14 cellular contexts compared by ENCODE assay signal in genomic region chr12:109115404-109115757, GRCh38. TPM values are rescaled to one million over a fixed set of nuclear protein-coding genes. Genes with fewer than 3 reads are reported as not detected.
DNase-seq lines count a peak whose midpoint lies in the region; ATAC-seq, FAIRE-seq and TF ChIP-seq lines count a peak whose summit lies in the region.
"Had no signal": no experiment of that assay in that cellular context is flagged by ENCODE, and none has a peak within 500 bp of the region (broad histone marks: within the 10 kb centered on the region; RNA-seq: fewer than 3 reads in every experiment).

No MANE protein-coding gene starts in this region.

- no peak for TF ChIP-seq CTCF in cardiac muscle cell (IDR thresholded peaks at IDR 0.05; ENCODE audit: low read depth, low read length)
- no peak for TF ChIP-seq CTCF in kidney (IDR thresholded peaks at IDR 0.05; ENCODE audit: borderline replicate concordance, extremely low read depth, insufficient read depth)
- TF ChIP-seq CTCF in vagina (IDR thresholded peaks at IDR 0.05) = no peak

- peaks cover 0 to 2% (median 0%) of the 10 kb centered on the region in 3 donors for H3K27me3 Mint-ChIP-seq in immature natural killer cell (ENCODE audit: low read depth in 3 of 3)
- H3K27me3 Mint-ChIP-seq: CD4-positive, alpha-beta memory T cell; dendritic cell treated with granulocyte-macrophage colony-stimulating factor and Interleukin-4, amounts not matched to agents 40 ng/mL and 50 ng/mL, for 4 days had no signal

- H3K27ac ChIP-seq in cardiac muscle cell (peak overlapping the region; percentile 97), kidney (ENCODE audit: low read depth in 2 of 2, low read length in 2 of 2) (peak overlapping the region; percentile 97 to 98), rectal smooth muscle tissue (ENCODE audit: low read depth, low read length) (peak overlapping the region; percentile 81), vagina (peak overlapping the region; percentile 65)

- H3K27me3 ChIP-seq in cardiac muscle cell (no peaks in the 10 kb centered on the region), rectal smooth muscle tissue (ENCODE audit: control insufficient read depth, insufficient read depth, low read length) (no peaks in the 10 kb centered on the region), vagina (no peaks in the 10 kb centered on the region)

- intact Hi-C loops in left cardiac atrium (cut with DNase I) (loop anchor here (5.0 to 10.0 kb wide), 2 partner anchors 42 to 49 kb away; no protein-coding TSS in a partner anchor), kidney (cut with DNase I) (no loop called here), vagina (cut with DNase I) (no loop called here)

- H3K27ac Mint-ChIP-seq in immature natural killer cell = no peak overlapping the region
- H3K27ac Mint-ChIP-seq: dendritic cell treated with granulocyte-macrophage colony-stimulating factor and Interleukin-4, amounts not matched to agents 40 ng/mL and 50 ng/mL, for 4 days; memory B cell; T-helper 2 cell treated with Interferon-gamma antibody and Interleukin-4, amounts not matched to agents 5 μg/mL and 100 μg/mL, for 36 hours had no signal

- no peaks in the 10 kb centered on the region for H3K9me3 Mint-ChIP-seq in immature natural killer cell
- H3K9me3 Mint-ChIP-seq: CD4-positive, alpha-beta memory T cell; dendritic cell treated with granulocyte-macrophage colony-stimulating factor and Interleukin-4, amounts not matched to agents 40 ng/mL and 50 ng/mL, for 4 days; memory B cell; T-helper 2 cell treated with Interferon-gamma antibody and Interleukin-4, amounts not matched to agents 5 μg/mL and 100 μg/mL, for 36 hours had no signal

- H3K36me3 Mint-ChIP-seq in immature natural killer cell = no peaks in the 10 kb centered on the region
- H3K36me3 Mint-ChIP-seq: memory B cell had no signal

- no peak for TF ChIP-seq POLR2A in vagina (IDR thresholded peaks at IDR 0.05)

- no peak overlapping the region for H3K4me3 Mint-ChIP-seq in immature natural killer cell
- H3K4me3 Mint-ChIP-seq: dendritic cell treated with granulocyte-macrophage colony-stimulating factor and Interleukin-4, amounts not matched to agents 40 ng/mL and 50 ng/mL, for 4 days; memory B cell; T-helper 2 cell treated with Interferon-gamma antibody and Interleukin-4, amounts not matched to agents 5 μg/mL and 100 μg/mL, for 36 hours had no signal

- ATAC-seq in left cardiac atrium (no peak), HG02623 (IDR thresholded peaks at IDR 0.05; ENCODE audit: unreplicated experiment) (no peak), GM18502 (IDR thresholded peaks at IDR 0.05; ENCODE audit: poor library complexity, unreplicated experiment) (no peak)

- H3K4me1 Mint-ChIP-seq in immature natural killer cell = peaks cover 1 to 10% of the 10 kb centered on the region in 2 donors

- no peaks in the 10 kb centered on the region for H3K9me3 ChIP-seq in cardiac muscle cell (ENCODE audit: low read depth)
- no peaks in the 10 kb centered on the region for H3K9me3 ChIP-seq in kidney (ENCODE audit: control insufficient read depth in 1 of 2, low read length in 2 of 2)
- no peaks in the 10 kb centered on the region for H3K9me3 ChIP-seq in vagina

- H3K4me3 ChIP-seq in cardiac muscle cell = peak overlapping the region; percentile 3
- H3K4me3 ChIP-seq in kidney (ENCODE audit: low read length in 2 of 2) = peak overlapping the region; percentile 30 to 60
- H3K4me3 ChIP-seq in rectal smooth muscle tissue (ENCODE audit: low read length) = peak overlapping the region; percentile 22
- no peak overlapping the region for H3K4me3 ChIP-seq in vagina

- H3K9ac ChIP-seq in kidney (ENCODE audit: low read length in 2 of 2) (peak overlapping the region in 1 of 2 donors; percentile 92), rectal smooth muscle tissue (ENCODE audit: low read length) (no peak overlapping the region)

- H3K4me1 ChIP-seq in cardiac muscle cell (ENCODE audit: low read depth) (peaks cover 77% of the 10 kb centered on the region), kidney (ENCODE audit: control insufficient read depth in 1 of 2, insufficient read depth in 1 of 2, low read depth in 1 of 2, low read length in 2 of 2) (peaks cover 43 to 44% of the 10 kb centered on the region in 2 donors), rectal smooth muscle tissue (ENCODE audit: control insufficient read depth, insufficient read depth, low read length) (peaks cover 40% of the 10 kb centered on the region), vagina (peaks cover 58% of the 10 kb centered on the region)

- H3K36me3 ChIP-seq in cardiac muscle cell (no peaks in the 10 kb centered on the region), kidney (ENCODE audit: control insufficient read depth in 1 of 2, insufficient read depth in 2 of 2, low read length in 2 of 2) (no peaks in the 10 kb centered on the region), rectal smooth muscle tissue (ENCODE audit: control insufficient read depth, insufficient read depth, low read length) (no peaks in the 10 kb centered on the region), vagina (no peaks in the 10 kb centered on the region)

- no peak for DNase-seq in cardiac muscle cell (ENCODE audit: low read depth in 1 of 2, low spot score in 1 of 2)
- no peak for DNase-seq in left cardiac atrium
- DNase-seq in kidney = no peak
- DNase-seq in vagina (ENCODE audit: extremely low spot score in 2 of 2) = no peak
- no peak for DNase-seq in immature natural killer cell
- DNase-seq: CD4-positive, alpha-beta memory T cell; NCI-H1092 had no signal

- no peak for FAIRE-seq in kidney (lab: Jason Lieb, UNC)
- FAIRE-seq: A204.1 had no signal

RNA-seq across cellular contexts. Expression of gene ACACB, which starts 1.0 kb away (rescaled TPM):
- total RNA-seq in cardiac muscle cell (52.3 and 78.0 TPM in 2 replicates), left cardiac atrium (100 to 1,000 TPM; 165 to 172 TPM), kidney (56.8 TPM), vagina (130 TPM)
- polyA plus RNA-seq in cardiac muscle cell (27.8 and 28.9 TPM in 2 replicates), kidney (ENCODE audit: insufficient read depth, low read depth, low replicate concordance) (13.8 TPM), immature natural killer cell (1 to 10 TPM in 2 of 3 donors, not detected in 1; 1.2 to 2.1 TPM)

RNA-seq across cellular contexts. Expression of gene UNG, which starts 18.0 kb away (rescaled TPM):
- total RNA-seq in cardiac muscle cell (133 and 159 TPM in 2 replicates), left cardiac atrium (10 to 100 TPM; 13.9 to 16.6 TPM), kidney (24.9 TPM), vagina (29.2 TPM)
- polyA plus RNA-seq in cardiac muscle cell (78.5 and 85.7 TPM in 2 replicates), kidney (ENCODE audit: insufficient read depth, low read depth, low replicate concordance) (30.3 TPM), immature natural killer cell (10 to 100 TPM; 30.2 to 42.3 (median 36.2) TPM)

RNA-seq across cellular contexts. Expression of gene ALKBH2, which starts 22.1 kb away (rescaled TPM):
- total RNA-seq in cardiac muscle cell (21.9 and 46.6 TPM in 2 replicates), left cardiac atrium (10 to 100 TPM in 1 of 2 donors, 1 to 10 TPM in 1; 8.5 to 12.0 TPM), kidney (14.7 TPM), vagina (14.5 TPM)
- polyA plus RNA-seq in cardiac muscle cell (32.7 and 47.6 TPM in 2 replicates), kidney (ENCODE audit: insufficient read depth, low read depth, low replicate concordance) (18.8 TPM), immature natural killer cell (10 to 100 TPM in 1 of 3 donors, 1 to 10 TPM in 2; 6.2 to 11.6 (median 9.2) TPM)

Comparison
In these comparisons a context has a peak if more than half of its experiments do, and no peak if none do; other contexts are left out.
1. H3K4me3 ChIP-seq: peak in cardiac muscle cell (single experiment), kidney (2 of 2) and rectal smooth muscle tissue (single experiment); none in vagina (0 of 2).
2. intact Hi-C loops: an anchor here in left cardiac atrium (5.0 to 10.0 kb wide); none called in kidney and vagina.
3. Peak in every context shown above with its lines, with median percentiles within 50 percentile points of each other: H3K27ac ChIP-seq.